In genomic region chr11:210122-210802, GRCh38 we compare ENCODE assay signal across 8 cellular contexts. TPM values are rescaled to one million over a fixed set of nuclear protein-coding genes. Genes with fewer than 3 reads are reported as not detected.
DNase-seq lines count a peak whose midpoint lies in the region; ATAC-seq and TF ChIP-seq lines count a peak whose summit lies in the region.

No MANE protein-coding gene starts in this region.

- peak overlapping the region; percentile 90 for H3K4me2 ChIP-seq in osteoblast (ENCODE audit: insufficient read depth, low read length)

- ATAC-seq in Panc1, result no peak
- ATAC-seq in GM21723 (IDR thresholded peaks at IDR 0.05; ENCODE audit: unreplicated experiment), result no peak
- no peak for ATAC-seq in HG03159 (IDR thresholded peaks at IDR 0.05; ENCODE audit: unreplicated experiment)

- H3K4me1 ChIP-seq in Panc1 (ENCODE audit: control insufficient read depth, insufficient read depth, low read length) (peaks cover 33% of the 10 kb centered on the region), endocrine pancreas (ENCODE audit: control insufficient read depth, insufficient read depth, low read length) (no peaks in the 10 kb centered on the region), osteoblast (ENCODE audit: insufficient read depth, low read length) (peaks cover 33% of the 10 kb centered on the region)

- in situ Hi-C loops in Panc1 (cut with HindIII; ENCODE audit: low pct_unique_long_range_greater_than_20kb, low sequenced_read_pairs), result no loop called here

- H3K36me3 ChIP-seq in Panc1 (ENCODE audit: control insufficient read depth, insufficient read depth, low read length) (peaks cover 38% of the 10 kb centered on the region), endocrine pancreas (ENCODE audit: control insufficient read depth, insufficient read depth, low read length) (peaks cover 7% of the 10 kb centered on the region), osteoblast (ENCODE audit: insufficient read depth, low read length) (peaks cover 63% of the 10 kb centered on the region)

- POLR2A ChIA-PET in Panc1 (lab: Charles Lee), result no interaction called here

- intact Hi-C loops in Panc1 (cut with micrococcal nuclease; ENCODE audit: unreplicated experiment), result loop anchor here (10.0 kb wide), 1 partner anchor 145 kb away; no protein-coding TSS in a partner anchor

- BruUV-seq in Panc1 (replicated peaks; lab: Mats Ljungman, UMichigan), result no TSS peak

- H2AFZ ChIP-seq in osteoblast (ENCODE audit: low read length), result no peak overlapping the region

- peak overlapping the region; percentile 21 for H3K9ac ChIP-seq in endocrine pancreas (ENCODE audit: control insufficient read depth, insufficient read depth, low read length)

- peak overlapping the region; percentile 99 to 100 for H3K4me3 ChIP-seq in Panc1 (ENCODE audit: low read depth in 2 of 2, low read length in 2 of 2)
- H3K4me3 ChIP-seq in endocrine pancreas (ENCODE audit: control insufficient read depth, insufficient read depth, low read length), result no peak overlapping the region
- H3K4me3 ChIP-seq in osteoblast (ENCODE audit: insufficient read depth, low read length), result peak overlapping the region; percentile 99

- CTCF ChIA-PET in Panc1 (lab: Charles Lee), result interaction anchor here (0.6 kb wide), 1 partner anchor 144 kb away, joined by 5 read pairs; no protein-coding TSS in a partner anchor

- TF ChIP-seq CTCF in Panc1 (IDR thresholded peaks at IDR 0.05) (no peak), osteoblast (IDR thresholded peaks at IDR 0.05; ENCODE audit: extremely low read depth, low read depth, low read length) (no peak)

- no peaks in the 10 kb centered on the region for H3K27me3 ChIP-seq in Panc1 (ENCODE audit: control insufficient read depth, insufficient read depth, low read length)
- no peaks in the 10 kb centered on the region for H3K27me3 ChIP-seq in endocrine pancreas (ENCODE audit: control insufficient read depth, insufficient read depth, low read length)
- H3K27me3 ChIP-seq in osteoblast (ENCODE audit: insufficient read depth, low read length), result no peaks in the 10 kb centered on the region

- peak overlapping the region; percentile 100 for H3K27ac ChIP-seq in Panc1 (ENCODE audit: low read length)
- H3K27ac ChIP-seq in osteoblast (ENCODE audit: low read depth, low read length), result peak overlapping the region; percentile 90

- peak; percentile 69 for DNase-seq in Daoy (ENCODE audit: low read depth)
- DNase-seq in Panc1 (ENCODE audit: low read depth, low spot score), result no peak
- DNase-seq in osteoblast (ENCODE audit: insufficient read length, low spot score, missing footprints), result peak; percentile 98
- no peak for DNase-seq in SK-N-DZ (ENCODE audit: low spot score)
- DNase-seq in NCI-H1694 treated with DMSO at 0.1 percent for 48 hours (lab: John Stamatoyannopoulos, UW), result no peak

- peaks cover 73% of the 10 kb centered on the region for H3K79me2 ChIP-seq in osteoblast (ENCODE audit: insufficient read depth, low read length)

- peaks cover 62% of the 10 kb centered on the region for H4K20me1 ChIP-seq in osteoblast (ENCODE audit: insufficient read depth, low read length)

- H3K9me3 ChIP-seq in Panc1 (ENCODE audit: control insufficient read depth, insufficient read depth, low read depth, low read length) (no peaks in the 10 kb centered on the region), endocrine pancreas (ENCODE audit: control insufficient read depth, low read length) (no peaks in the 10 kb centered on the region), osteoblast (ENCODE audit: low read depth, low read length) (no peaks in the 10 kb centered on the region)

RNA-seq across cellular contexts. Expression of gene RIC8A, which starts 2.8 kb away (rescaled TPM):
- 116 and 130 TPM in 2 replicates for total RNA-seq in Daoy (2014; rRNA removed; shearing (Covaris generic))
- total RNA-seq in Panc1 (2021; ENCODE audit: unreplicated experiment), result 264 TPM
- polyA plus RNA-seq in Panc1 (2012; ENCODE audit: insufficient read length), result 259 TPM
- 128 and 134 TPM in 2 replicates for total RNA-seq in osteoblast
- 94.9 and 124 TPM in 2 replicates for polyA plus RNA-seq in SK-N-DZ (2014; cell fraction: cytosol; rRNA removed)
- 115 and 126 TPM in 2 replicates for polyA plus RNA-seq in SK-N-DZ (2014; cell fraction: nucleus; rRNA removed)

RNA-seq across cellular contexts. Expression of gene BET1L, which starts 3.1 kb away (rescaled TPM):
- total RNA-seq in Daoy (2014; rRNA removed; shearing (Covaris generic)), result 9.3 and 19.7 TPM in 2 replicates
- total RNA-seq in Panc1 (2021; ENCODE audit: unreplicated experiment), result 89.0 TPM
- polyA plus RNA-seq in Panc1 (2012; ENCODE audit: insufficient read length), result 78.9 TPM
- 24.6 and 25.6 TPM in 2 replicates for total RNA-seq in osteoblast
- 14.3 and 14.4 TPM in 2 replicates for polyA plus RNA-seq in SK-N-DZ (2014; cell fraction: cytosol; rRNA removed)
- 12.2 and 15.2 TPM in 2 replicates for polyA plus RNA-seq in SK-N-DZ (2014; cell fraction: nucleus; rRNA removed)

RNA-seq across cellular contexts. Expression of gene SCGB1C1, which starts 17.4 kb away (rescaled TPM):
- not detected in 2 replicates for total RNA-seq in Daoy (2014; rRNA removed; shearing (Covaris generic))
- total RNA-seq in Panc1 (2021; ENCODE audit: unreplicated experiment) (not detected), osteoblast (not detected in 2 replicates)
- polyA plus RNA-seq in Panc1 (2012; ENCODE audit: insufficient read length), result not detected
- polyA plus RNA-seq in SK-N-DZ (2014; cell fraction: cytosol; rRNA removed), result not detected in 2 replicates
- polyA plus RNA-seq in SK-N-DZ (2014; cell fraction: nucleus; rRNA removed), result not detected in 2 replicates

RNA-seq across cellular contexts. Expression of gene SIRT3, which starts 25.9 kb away (rescaled TPM):
- total RNA-seq in Daoy (2014; rRNA removed; shearing (Covaris generic)), result 4.9 and 5.4 TPM in 2 replicates
- total RNA-seq in Panc1 (2021; ENCODE audit: unreplicated experiment) (37.5 TPM), osteoblast (10.9 and 11.2 TPM in 2 replicates)
- 56.2 TPM for polyA plus RNA-seq in Panc1 (2012; ENCODE audit: insufficient read length)
- 7.2 and 13.0 TPM in 2 replicates for polyA plus RNA-seq in SK-N-DZ (2014; cell fraction: cytosol; rRNA removed)
- polyA plus RNA-seq in SK-N-DZ (2014; cell fraction: nucleus; rRNA removed), result 14.1 and 21.0 TPM in 2 replicates

RNA-seq across cellular contexts. Expression of gene PSMD13, which starts 26.5 kb away (rescaled TPM):
- 334 and 350 TPM in 2 replicates for total RNA-seq in Daoy (2014; rRNA removed; shearing (Covaris generic))
- total RNA-seq in Panc1 (2021; ENCODE audit: unreplicated experiment) (271 TPM), osteoblast (110 and 117 TPM in 2 replicates)
- 202 TPM for polyA plus RNA-seq in Panc1 (2012; ENCODE audit: insufficient read length)
- 165 and 194 TPM in 2 replicates for polyA plus RNA-seq in SK-N-DZ (2014; cell fraction: cytosol; rRNA removed)
- 137 and 154 TPM in 2 replicates for polyA plus RNA-seq in SK-N-DZ (2014; cell fraction: nucleus; rRNA removed)

Comparison
In these comparisons a context has a peak if more than half of its experiments do, and no peak if none do; other contexts are left out.
1. DNase-seq: peak in Daoy (single experiment) and osteoblast (single experiment); none in Panc1 (single experiment), SK-N-DZ (single experiment) and NCI-H1694 treated with DMSO at 0.1 percent for 48 hours (single experiment).